In genomic region chr12:19312637-19313036, GRCh38 we compare ENCODE assay signal across 23 cellular contexts.
DNase-seq lines count a peak whose midpoint lies in the region; ATAC-seq and TF ChIP-seq lines count a peak whose summit lies in the region.
"Had no signal": no experiment of that assay in that cellular context is flagged by ENCODE, and none has a peak within 500 bp of the region (broad histone marks: within the 10 kb centered on the region; RNA-seq: fewer than 3 reads in every experiment).

No MANE protein-coding gene starts in this region.

- no peak overlapping the region for H3K56ac ChIP-seq in H9 (ENCODE audit: insufficient read length, low read depth, low read length)

- CTCF ChIA-PET in activated CD8-positive, alpha-beta T cell treated with anti-CD3 and anti-CD28 coated beads for 36 hours (lab: Charles Lee) = interaction anchor here (0.8 kb wide), 1 partner anchor 398 kb away, joined by 3 read pairs; no protein-coding TSS in a partner anchor
- CTCF ChIA-PET in activated CD8-positive, alpha-beta T cell treated with anti-CD3 and anti-CD28 coated beads, Interleukin-2, amount 10 ng/mL, durations not matched to agents 7 days and 5 days (lab: Charles Lee) = no interaction called here

- no peak overlapping the region for H2BK12ac ChIP-seq in H9 (ENCODE audit: insufficient read length, low read depth, low read length)

- no peak for DNase-seq in activated CD8-positive, alpha-beta T cell treated with anti-CD3 and anti-CD28 coated beads for 36 hours
- DNase-seq in activated CD8-positive, alpha-beta T cell treated with anti-CD3 and anti-CD28 coated beads, Interleukin-2, amount 10 ng/mL, durations not matched to agents 7 days and 5 days = no peak
- DNase-seq in H9 = no peak
- DNase-seq in activated T-helper 2 cell treated with anti-CD3 and anti-CD28 coated beads, Interferon-gamma antibody, Interleukin-2, Interleukin-4, amounts not matched to agents 10 μg/mL and 5 μg/mL and 100 μg/mL, durations not matched to agents 14 hours and 24 hours and 36 hours (ENCODE audit: low spot score) = no peak
- DNase-seq in NCI-H187 treated with DMSO at 0.1 percent for 48 hours (lab: John Stamatoyannopoulos, UW) = no peak
- no peak for DNase-seq in anterior cingulate cortex (lab: John Stamatoyannopoulos, UW)
- no peak for DNase-seq in NCI-H2029 treated with DMSO at 0.1 percent for 48 hours (lab: John Stamatoyannopoulos, UW)
- DNase-seq: CD4-positive, alpha-beta T cell; GM23248; HFFc6; KBM-7; MV-4-11; NCI-H1105; NCI-H1436 treated with DMSO at 0.1 percent for 48 hours; NCI-H1930; NCI-H446 treated with DMSO at 0.1 percent for 48 hours; NCI-H526; SHP77 had no signal

- H4K5ac ChIP-seq in H9 (ENCODE audit: insufficient read length, low read depth, low read length) = no peak overlapping the region

- no peaks in the 10 kb centered on the region for H3K27me3 ChIP-seq in H9 (ENCODE audit: insufficient read depth, low read length)
- H3K27me3 ChIP-seq: BLaER1 treated with 17β-estradiol and CSF1 and Interleukin-3, amounts not matched to agents 10 nM and 100 nM had no signal

- no peak overlapping the region for H3K4me3 Mint-ChIP-seq in activated CD8-positive, alpha-beta T cell treated with anti-CD3 and anti-CD28 coated beads for 36 hours
- H3K4me3 Mint-ChIP-seq in activated CD8-positive, alpha-beta T cell treated with anti-CD3 and anti-CD28 coated beads, Interleukin-2, amount 10 ng/mL, durations not matched to agents 7 days and 5 days = no peak overlapping the region
- H3K4me3 Mint-ChIP-seq in H9 (no peak overlapping the region), nephron (no peak overlapping the region)
- no peak overlapping the region for H3K4me3 Mint-ChIP-seq in activated T-helper 2 cell treated with anti-CD3 and anti-CD28 coated beads, Interferon-gamma antibody, Interleukin-2, Interleukin-4, amounts not matched to agents 10 μg/mL and 5 μg/mL and 100 μg/mL, durations not matched to agents 14 hours and 24 hours and 36 hours (ENCODE audit: low read depth)
- H3K4me3 Mint-ChIP-seq: CD4-positive, alpha-beta T cell; HFFc6 had no signal

- no peaks in the 10 kb centered on the region for H3K4me1 ChIP-seq in H9 (ENCODE audit: insufficient read depth, low read length)

- H3K27ac ChIP-seq in H9 (ENCODE audit: insufficient read length, low read depth, low read length) = no peak overlapping the region
- H3K27ac ChIP-seq: BLaER1 treated with 17β-estradiol and CSF1 and Interleukin-3, amounts not matched to agents 10 nM and 100 nM; GM23248; RWPE1 had no signal

- H2BK20ac ChIP-seq in H9 (ENCODE audit: low read depth, low read length, poor library complexity, severe bottlenecking) = no peak overlapping the region

- intact Hi-C loops in activated CD8-positive, alpha-beta T cell treated with anti-CD3 and anti-CD28 coated beads for 36 hours (cut with micrococcal nuclease) = no loop called here
- intact Hi-C loops in activated T-helper 2 cell treated with anti-CD3 and anti-CD28 coated beads, Interferon-gamma antibody, Interleukin-2, Interleukin-4, amounts not matched to agents 10 μg/mL and 5 μg/mL and 100 μg/mL, durations not matched to agents 14 hours and 24 hours and 36 hours (cut with micrococcal nuclease) = loop anchor here (1.0 to 5.0 kb wide), 3 partner anchors 40 to 365 kb away; no protein-coding TSS in a partner anchor

- ATAC-seq in activated CD8-positive, alpha-beta T cell treated with anti-CD3 and anti-CD28 coated beads for 36 hours = peak; percentile 13
- ATAC-seq in activated CD8-positive, alpha-beta T cell treated with anti-CD3 and anti-CD28 coated beads, Interleukin-2, amount 10 ng/mL, durations not matched to agents 7 days and 5 days = no peak
- ATAC-seq: Panc1 had no signal

- H2AFZ ChIP-seq in H9 (ENCODE audit: low read length) = no peak overlapping the region
- H2AFZ ChIP-seq: GM23248 had no signal

- H3K18ac ChIP-seq in H9 (ENCODE audit: insufficient read length, low read depth, low read length) = no peak overlapping the region

- no peaks in the 10 kb centered on the region for H3K36me3 Mint-ChIP-seq in activated CD8-positive, alpha-beta T cell treated with anti-CD3 and anti-CD28 coated beads for 36 hours (ENCODE audit: low read depth)
- no peaks in the 10 kb centered on the region for H3K36me3 Mint-ChIP-seq in activated CD8-positive, alpha-beta T cell treated with anti-CD3 and anti-CD28 coated beads, Interleukin-2, amount 10 ng/mL, durations not matched to agents 7 days and 5 days (ENCODE audit: low read depth)
- H3K36me3 Mint-ChIP-seq in H9 (ENCODE audit: insufficient read depth in 1 of 3, low read depth in 3 of 3) (peaks cover 0 to 9% (median 0%) of the 10 kb centered on the region in 3 experiments; a peak in 3 of 7 replicates), nephron (ENCODE audit: low read depth) (peaks cover 12% of the 10 kb centered on the region)
- H3K36me3 Mint-ChIP-seq in activated T-helper 2 cell treated with anti-CD3 and anti-CD28 coated beads, Interferon-gamma antibody, Interleukin-2, Interleukin-4, amounts not matched to agents 10 μg/mL and 5 μg/mL and 100 μg/mL, durations not matched to agents 14 hours and 24 hours and 36 hours (ENCODE audit: low read depth) = no peaks in the 10 kb centered on the region

- H3K27ac Mint-ChIP-seq in activated CD8-positive, alpha-beta T cell treated with anti-CD3 and anti-CD28 coated beads for 36 hours = no peak overlapping the region
- no peak overlapping the region for H3K27ac Mint-ChIP-seq in activated CD8-positive, alpha-beta T cell treated with anti-CD3 and anti-CD28 coated beads, Interleukin-2, amount 10 ng/mL, durations not matched to agents 7 days and 5 days
- peak overlapping the region in 2 of 3 experiments; percentile 80 to 86; a peak in 4 of 7 replicates for H3K27ac Mint-ChIP-seq in H9
- peak overlapping the region; percentile 20 for H3K27ac Mint-ChIP-seq in activated T-helper 2 cell treated with anti-CD3 and anti-CD28 coated beads, Interferon-gamma antibody, Interleukin-2, Interleukin-4, amounts not matched to agents 10 μg/mL and 5 μg/mL and 100 μg/mL, durations not matched to agents 14 hours and 24 hours and 36 hours
- peak overlapping the region; percentile 21 to 69 (median 56) for H3K27ac Mint-ChIP-seq in nephron
- H3K27ac Mint-ChIP-seq: CD4-positive, alpha-beta T cell; HFFc6 had no signal

- H3K23ac ChIP-seq in H9 (ENCODE audit: insufficient read length, low read depth, low read length) = no peak overlapping the region

- no peak overlapping the region for H3K9ac ChIP-seq in H9 (ENCODE audit: extremely low read depth, insufficient read length, low read length)
- H3K9ac ChIP-seq: BLaER1 treated with 17β-estradiol and CSF1 and Interleukin-3, amounts not matched to agents 10 nM and 100 nM; GM23248 had no signal

- H3K23me2 ChIP-seq in H9 (ENCODE audit: insufficient read length, low read depth, low read length, poor library complexity, severe bottlenecking) = no peaks in the 10 kb centered on the region

- no peak overlapping the region for H2AK5ac ChIP-seq in H9 (ENCODE audit: insufficient read length, low read length)

- no peaks in the 10 kb centered on the region for H3K9me3 Mint-ChIP-seq in activated CD8-positive, alpha-beta T cell treated with anti-CD3 and anti-CD28 coated beads for 36 hours
- H3K9me3 Mint-ChIP-seq in activated CD8-positive, alpha-beta T cell treated with anti-CD3 and anti-CD28 coated beads, Interleukin-2, amount 10 ng/mL, durations not matched to agents 7 days and 5 days (ENCODE audit: insufficient read depth) = no peaks in the 10 kb centered on the region
- H3K9me3 Mint-ChIP-seq in H9 (no peaks in the 10 kb centered on the region), nephron (no peaks in the 10 kb centered on the region)
- no peaks in the 10 kb centered on the region for H3K9me3 Mint-ChIP-seq in activated T-helper 2 cell treated with anti-CD3 and anti-CD28 coated beads, Interferon-gamma antibody, Interleukin-2, Interleukin-4, amounts not matched to agents 10 μg/mL and 5 μg/mL and 100 μg/mL, durations not matched to agents 14 hours and 24 hours and 36 hours
- H3K9me3 Mint-ChIP-seq: CD4-positive, alpha-beta T cell; HFFc6 had no signal

- no peaks in the 10 kb centered on the region for H3K79me2 ChIP-seq in H9 (ENCODE audit: insufficient read depth, low read length)

- H4K8ac ChIP-seq in H9 (replicated peaks; ENCODE audit: insufficient read length, low read depth, low read length) = no peak overlapping the region

- no peak for TF ChIP-seq CTCF in activated CD8-positive, alpha-beta T cell treated with anti-CD3 and anti-CD28 coated beads for 36 hours (IDR thresholded peaks at IDR 0.05)
- TF ChIP-seq CTCF in H9 (conservative IDR thresholded peaks at IDR 0.05) (no peak), nephron (IDR thresholded peaks at IDR 0.05; ENCODE audit: unreplicated experiment in 3 of 3) (no peak)

- no peaks in the 10 kb centered on the region for H4K20me1 ChIP-seq in H9 (ENCODE audit: control insufficient read depth, insufficient read depth, insufficient read length)
- H4K20me1 ChIP-seq: BLaER1 treated with 17β-estradiol and CSF1 and Interleukin-3, amounts not matched to agents 10 nM and 100 nM had no signal

- H3K14ac ChIP-seq in H9 (ENCODE audit: insufficient read depth, low read length) = no peak overlapping the region

- no peaks in the 10 kb centered on the region for H3K9me3 ChIP-seq in H9 (ENCODE audit: control insufficient read depth, low read depth, low read length)
- H3K9me3 ChIP-seq: BLaER1 treated with 17β-estradiol and CSF1 and Interleukin-3, amounts not matched to agents 10 nM and 100 nM; HAP-1 had no signal

- no peaks in the 10 kb centered on the region for H3K79me1 ChIP-seq in H9 (ENCODE audit: insufficient read depth, low read depth, low read length, poor library complexity, severe bottlenecking)

- WGBS in H9 (ENCODE audit: extremely low coverage, insufficient read length, low lambda C conversion rate) = no CpG with 5 or more reads among the region's 2 CpGs

- POLR2A ChIA-PET in activated CD8-positive, alpha-beta T cell treated with anti-CD3 and anti-CD28 coated beads for 36 hours (lab: Charles Lee) = no interaction called here
- POLR2A ChIA-PET in activated CD8-positive, alpha-beta T cell treated with anti-CD3 and anti-CD28 coated beads, Interleukin-2, amount 10 ng/mL, durations not matched to agents 7 days and 5 days (lab: Charles Lee) = no interaction called here

- no peak overlapping the region for H3K4me2 ChIP-seq in H9 (ENCODE audit: insufficient read depth, insufficient read length, low read length)
- H3K4me2 ChIP-seq: BLaER1 treated with 17β-estradiol and CSF1 and Interleukin-3, amounts not matched to agents 10 nM and 100 nM had no signal

- H2BK5ac ChIP-seq in H9 (ENCODE audit: insufficient read length, low read length) = no peak overlapping the region

- no peak overlapping the region for H4K91ac ChIP-seq in H9 (ENCODE audit: insufficient read length, low read depth, low read length)

- H3K4ac ChIP-seq in H9 (ENCODE audit: low read depth, low read length) = no peak overlapping the region

- no peak overlapping the region for H3T11ph ChIP-seq in H9 (ENCODE audit: low read length)

- no peak overlapping the region for H2BK120ac ChIP-seq in H9 (ENCODE audit: low read depth, low read length, poor library complexity, severe bottlenecking)

- H3K27me3 Mint-ChIP-seq in activated CD8-positive, alpha-beta T cell treated with anti-CD3 and anti-CD28 coated beads for 36 hours = no peaks in the 10 kb centered on the region
- H3K27me3 Mint-ChIP-seq in activated CD8-positive, alpha-beta T cell treated with anti-CD3 and anti-CD28 coated beads, Interleukin-2, amount 10 ng/mL, durations not matched to agents 7 days and 5 days (ENCODE audit: low read depth) = no peaks in the 10 kb centered on the region
- H3K27me3 Mint-ChIP-seq in H9 (ENCODE audit: low read depth) (no peaks in the 10 kb centered on the region), nephron (ENCODE audit: low read depth) (no peaks in the 10 kb centered on the region)
- no peaks in the 10 kb centered on the region for H3K27me3 Mint-ChIP-seq in activated T-helper 2 cell treated with anti-CD3 and anti-CD28 coated beads, Interferon-gamma antibody, Interleukin-2, Interleukin-4, amounts not matched to agents 10 μg/mL and 5 μg/mL and 100 μg/mL, durations not matched to agents 14 hours and 24 hours and 36 hours (ENCODE audit: low read depth)
- H3K27me3 Mint-ChIP-seq: CD4-positive, alpha-beta T cell had no signal

- no peak overlapping the region for H2BK15ac ChIP-seq in H9 (ENCODE audit: low read depth, low read length)

- peaks cover 6% of the 10 kb centered on the region for H3K4me1 Mint-ChIP-seq in activated CD8-positive, alpha-beta T cell treated with anti-CD3 and anti-CD28 coated beads for 36 hours (ENCODE audit: low read depth)
- H3K4me1 Mint-ChIP-seq in activated CD8-positive, alpha-beta T cell treated with anti-CD3 and anti-CD28 coated beads, Interleukin-2, amount 10 ng/mL, durations not matched to agents 7 days and 5 days (ENCODE audit: low read depth) = no peaks in the 10 kb centered on the region
- H3K4me1 Mint-ChIP-seq in H9 = no peaks in the 10 kb centered on the region
- peaks cover 20% of the 10 kb centered on the region for H3K4me1 Mint-ChIP-seq in activated T-helper 2 cell treated with anti-CD3 and anti-CD28 coated beads, Interferon-gamma antibody, Interleukin-2, Interleukin-4, amounts not matched to agents 10 μg/mL and 5 μg/mL and 100 μg/mL, durations not matched to agents 14 hours and 24 hours and 36 hours (ENCODE audit: low read depth)
- H3K4me1 Mint-ChIP-seq in nephron = no peaks in the 10 kb centered on the region

Comparison
In these comparisons a context has a peak if more than half of its experiments do, and no peak if none do; other contexts are left out.
1. H3K27ac Mint-ChIP-seq: peak in H9 (2 of 3), activated T-helper 2 cell treated with anti-CD3 and anti-CD28 coated beads, Interferon-gamma antibody, Interleukin-2, Interleukin-4, amounts not matched to agents 10 μg/mL and 5 μg/mL and 100 μg/mL, durations not matched to agents 14 hours and 24 hours and 36 hours (single experiment) and nephron (3 of 3); none in activated CD8-positive, alpha-beta T cell treated with anti-CD3 and anti-CD28 coated beads for 36 hours (single experiment) and activated CD8-positive, alpha-beta T cell treated with anti-CD3 and anti-CD28 coated beads, Interleukin-2, amount 10 ng/mL, durations not matched to agents 7 days and 5 days (single experiment).